ENCODE assay signal across 1 cellular context in genomic region chr1:91792393-91793032, GRCh38.
TF ChIP-seq lines count a peak whose summit lies in the region.

No MANE protein-coding gene starts in this region.

TF ChIP-seq in IMR-90, 13 proteins besides CTCF, POLR2A, EP300 and RAD21 (continued from another document):
- TF ChIP-seq USF2 (IDR thresholded peaks at IDR 0.05; ENCODE audit: low read depth, low read length): no peak
